In genomic region chr14:99749142-99749541, GRCh38 we compare ENCODE assay signal across 1 cellular context.
A peak's percentile ranks its signal among the peaks of the same experiment; 100 is the strongest.
TF ChIP-seq lines count a peak whose summit lies in the region.

No MANE protein-coding gene starts in this region.

TF ChIP-seq in K562, 482 proteins besides CTCF, POLR2A, EP300 and RAD21:
- TF ChIP-seq ZNF785 (CRISPR knock-in tag; IDR thresholded peaks at IDR 0.05) (no peak), TSHZ1 (CRISPR knock-in tag; IDR thresholded peaks at IDR 0.05) (no peak), SOX6 (IDR thresholded peaks at IDR 0.05) (no peak), ZBTB2 (IDR thresholded peaks at IDR 0.05) (no peak), ZNF324 (CRISPR knock-in tag; IDR thresholded peaks at IDR 0.05) (no peak), ZNF740 (CRISPR knock-in tag; IDR thresholded peaks at IDR 0.05) (peak; percentile 94), ZNF740 (tag; IDR thresholded peaks at IDR 0.05) (peak in 1 of 2 experiments; percentile 53; a peak in 1 of 4 replicates), VEZF1 (CRISPR knock-in tag; IDR thresholded peaks at IDR 0.05) (no peak), CTCFL (IDR thresholded peaks at IDR 0.05; ENCODE audit: borderline replicate concordance, insufficient read depth, low read depth, low read length, poor library complexity, severe bottlenecking) (peak; percentile 3), EGR1 (conservative IDR thresholded peaks at IDR 0.05) (no peak), CREB3L1 (IDR thresholded peaks at IDR 0.05; ENCODE audit: borderline replicate concordance, low read depth) (no peak)
TF ChIP-seq in K562: peak in this region for 2.
